Comparison of ENCODE assay signal across 24 cellular contexts in the genomic region with DNA sequence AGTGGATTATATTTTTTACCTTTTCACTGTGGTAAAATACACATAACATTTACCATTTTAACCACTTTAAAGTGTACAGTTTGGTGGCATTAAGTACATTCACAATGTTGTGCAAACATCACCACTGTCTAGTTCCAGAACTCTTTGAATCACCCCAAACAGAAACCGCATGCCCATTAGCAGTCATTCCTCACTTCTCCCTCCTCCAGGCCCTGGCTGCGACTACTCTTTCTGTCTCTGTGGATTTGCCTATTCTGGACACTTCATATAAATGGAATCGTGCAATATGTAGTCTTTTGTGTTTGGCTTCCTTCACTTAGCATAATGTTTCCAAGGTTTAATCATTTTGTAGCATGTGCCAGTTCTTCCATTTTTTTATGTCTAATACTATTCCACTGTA.
"Had no signal": no experiment of that assay in that cellular context is flagged by ENCODE, and none has a peak within 500 bp of the region (broad histone marks: within the 10 kb centered on the region; RNA-seq: fewer than 3 reads in every experiment).

No MANE protein-coding gene starts in this region.

- DNase-seq: effector CD8-positive, alpha-beta T cell; endodermal cell; hypothalamus; immature natural killer cell; islet precursor cell; left ventricle myocardium superior; lower lobe of right lung; naive thymus-derived CD8-positive, alpha-beta T cell; nephron progenitor cell; nucleus accumbens; stimulated activated CD4-positive, alpha-beta T cell treated with anti-CD3 and anti-CD28 coated beads, Interleukin-2, amount 100 ng/mL, for 24 hours; stimulated activated CD4-positive, alpha-beta T cell treated with anti-CD3 and anti-CD28 coated beads, Interleukin-4, amount 100 ng/mL, for 24 hours; stimulated activated naive CD4-positive, alpha-beta T cell treated with Interleukin-2 at 50 U/mL for 16 hours; stomach; thyroid gland; trophoblast cell had no signal

- H3K4me1 ChIP-seq: lower lobe of right lung, prostate gland, right atrium auricular region, stomach, thyroid gland, vagina had no signal

- H3K4me3 ChIP-seq: lower lobe of right lung, prostate gland, right atrium auricular region, stomach, thyroid gland, vagina had no signal

- ATAC-seq: esophagus mucosa; left ventricle myocardium superior; lower lobe of right lung; naive thymus-derived CD8-positive, alpha-beta T cell; sciatic nerve; stimulated activated effector memory CD8-positive, alpha-beta T cell treated with anti-CD3 and anti-CD28 coated beads, Interleukin-12 subunit alpha, Interleukin-12 subunit beta, amount 100 ng/mL, for 72 hours had no signal

- H3K27me3 ChIP-seq: right atrium auricular region, stomach, thyroid gland, vagina had no signal

- H3K27ac ChIP-seq: epithelial cell of prostate, lower lobe of right lung, prostate gland, right atrium auricular region, stomach, thyroid gland, vagina had no signal

- H3K36me3 ChIP-seq: lower lobe of right lung, prostate gland, right atrium auricular region, stomach, thyroid gland, vagina had no signal

- H3K9me3 ChIP-seq: lower lobe of right lung, prostate gland, right atrium auricular region, stomach, thyroid gland, vagina had no signal

- FAIRE-seq: frontal cortex had no signal
